ENCODE assay signal across 35 cellular contexts in genomic region chr9:129101279-129101678, GRCh38.
"Had no signal": no experiment of that assay in that cellular context is flagged by ENCODE, and none has a peak within 500 bp of the region (broad histone marks: within the 10 kb centered on the region; RNA-seq: fewer than 3 reads in every experiment).

No MANE protein-coding gene starts in this region.

- H3K27ac Mint-ChIP-seq: activated B cell treated with CpG ODN at 0.5 μM for 24 hours; activated CD4-positive, alpha-beta memory T cell treated with anti-CD3 and anti-CD28 coated beads for 36 hours; activated CD4-positive, alpha-beta T cell treated with anti-CD3 and anti-CD28 coated beads, Interleukin-2, amount 10 ng/mL, durations not matched to agents 24 days and 14 days; activated CD8-positive, alpha-beta T cell treated with anti-CD3 and anti-CD28 coated beads for 36 hours; activated naive CD4-positive, alpha-beta T cell treated with anti-CD3 and anti-CD28 coated beads for 36 hours; activated naive CD4-positive, alpha-beta T cell treated with anti-CD3 and anti-CD28 coated beads, Interleukin-2, amount 50 U/mL, for 72 hours; activated naive CD8-positive, alpha-beta T cell treated with anti-CD3 and anti-CD28 coated beads for 36 hours; activated T-cell treated with anti-CD3 and anti-CD28 coated beads, Interleukin-2, amount 50 U/mL, for 72 hours; activated T-helper 1 cell treated with anti-CD3 and anti-CD28 coated beads, Interleukin-12 subunit alpha, Interleukin-12 subunit beta, Interleukin-2, Interleukin-4 antibody, amounts not matched to agents 30 ng/mL and 10 ng/mL and 1 ng/mL, durations not matched to agents 14 hours and 24 hours and 36 hours; activated T-helper 17 cell treated with anti-CD3 and anti-CD28 coated beads, Interleukin-2, amount 50 U/mL, for 72 hours; T-helper 1 cell treated with Interleukin-12 subunit alpha and Interleukin-12 subunit beta and Interleukin-4 antibody, amounts not matched to agents 30 μg/mL and 1 μg/mL, for 36 hours; T-helper 2 cell treated with Interferon-gamma antibody and Interleukin-4, amounts not matched to agents 5 μg/mL and 100 μg/mL, for 36 hours had no signal

- DNase-seq: activated B cell treated with CpG ODN at 0.5 μM for 24 hours; activated CD4-positive, alpha-beta memory T cell treated with anti-CD3 and anti-CD28 coated beads for 36 hours; activated CD4-positive, alpha-beta T cell treated with anti-CD3 and anti-CD28 coated beads for 4 hours; activated CD4-positive, alpha-beta T cell treated with anti-CD3 and anti-CD28 coated beads, Interleukin-2, amount 10 ng/mL, durations not matched to agents 24 days and 14 days; activated CD4-positive, alpha-beta T cell treated with anti-CD3 and anti-CD28 coated beads, Interleukin-2, amount 50 U/mL, for 1 hour; activated CD4-positive, alpha-beta T cell treated with anti-CD3 and anti-CD28 coated beads, Interleukin-2, amount 50 U/mL, for 4 hours; activated CD4-positive, CD25-positive, alpha-beta regulatory T cell treated with anti-CD3 and anti-CD28 coated beads, Interleukin-2, amount 50 U/mL, for 72 hours; activated CD8-positive, alpha-beta memory T cell treated with anti-CD3 and anti-CD28 coated beads, Interleukin-2, amount 50 U/mL, for 4 hours; activated CD8-positive, alpha-beta T cell treated with anti-CD3 and anti-CD28 coated beads for 36 hours; activated effector memory CD4-positive, alpha-beta T cell treated with anti-CD3 and anti-CD28 coated beads, Interleukin-2, amount 50 U/mL, for 16 hours; activated gamma-delta T cell treated with Interleukin-2 at 50 U/mL for 16 hours; activated naive CD4-positive, alpha-beta T cell; activated naive CD4-positive, alpha-beta T cell treated with anti-CD3 and anti-CD28 coated beads for 36 hours; activated naive CD4-positive, alpha-beta T cell treated with anti-CD3 and anti-CD28 coated beads, Interleukin-2, amount 50 U/mL, for 16 hours; activated naive CD8-positive, alpha-beta T cell treated with anti-CD3 and anti-CD28 coated beads for 36 hours; activated T-cell treated with anti-CD3 and anti-CD28 coated beads for 4 hours; activated T-cell treated with anti-CD3 and anti-CD28 coated beads, Interleukin-2, amount 50 U/mL, for 1 hour; activated T-cell treated with anti-CD3 and anti-CD28 coated beads, Interleukin-2, amount 50 U/mL, for 4 hours; activated T-cell treated with anti-CD3 and anti-CD28 coated beads, Interleukin-2, amount 50 U/mL, for 72 hours; adrenal gland; amniotic stem cell; aorta; central memory CD4-positive, alpha-beta T cell; T-helper 1 cell; T-helper 2 cell; T-helper 9 cell had no signal

- H3K4me3 Mint-ChIP-seq: activated B cell treated with CpG ODN at 0.5 μM for 24 hours; activated CD4-positive, alpha-beta memory T cell treated with anti-CD3 and anti-CD28 coated beads for 36 hours; activated CD4-positive, alpha-beta T cell treated with anti-CD3 and anti-CD28 coated beads, Interleukin-2, amount 10 ng/mL, durations not matched to agents 24 days and 14 days; activated CD8-positive, alpha-beta T cell treated with anti-CD3 and anti-CD28 coated beads for 36 hours; activated naive CD4-positive, alpha-beta T cell treated with anti-CD3 and anti-CD28 coated beads for 36 hours; activated naive CD8-positive, alpha-beta T cell treated with anti-CD3 and anti-CD28 coated beads for 36 hours; activated T-cell treated with anti-CD3 and anti-CD28 coated beads, Interleukin-2, amount 50 U/mL, for 4 hours; activated T-cell treated with anti-CD3 and anti-CD28 coated beads, Interleukin-2, amount 50 U/mL, for 72 hours; activated T-helper 1 cell treated with anti-CD3 and anti-CD28 coated beads, Interleukin-12 subunit alpha, Interleukin-12 subunit beta, Interleukin-2, Interleukin-4 antibody, amounts not matched to agents 30 ng/mL and 10 ng/mL and 1 ng/mL, durations not matched to agents 14 hours and 24 hours and 36 hours; activated T-helper 17 cell treated with anti-CD3 and anti-CD28 coated beads, Interleukin-2, amount 50 U/mL, for 72 hours; brain; T-helper 1 cell treated with Interleukin-12 subunit alpha and Interleukin-12 subunit beta and Interleukin-4 antibody, amounts not matched to agents 30 μg/mL and 1 μg/mL, for 36 hours; T-helper 2 cell treated with Interferon-gamma antibody and Interleukin-4, amounts not matched to agents 5 μg/mL and 100 μg/mL, for 36 hours had no signal

- ATAC-seq: activated CD8-positive, alpha-beta T cell treated with anti-CD3 and anti-CD28 coated beads for 36 hours; activated naive CD4-positive, alpha-beta T cell treated with anti-CD3 and anti-CD28 coated beads, Interleukin-2, amount 50 U/mL, for 72 hours; activated T-cell treated with anti-CD3 and anti-CD28 coated beads, Interleukin-2, amount 50 U/mL, for 4 hours; activated T-cell treated with anti-CD3 and anti-CD28 coated beads, Interleukin-2, amount 50 U/mL, for 72 hours; activated T-helper 17 cell treated with anti-CD3 and anti-CD28 coated beads, Interleukin-2, amount 50 U/mL, for 72 hours had no signal

- H3K36me3 Mint-ChIP-seq: activated naive CD4-positive, alpha-beta T cell treated with anti-CD3 and anti-CD28 coated beads, Interleukin-2, amount 50 U/mL, for 72 hours; activated naive CD8-positive, alpha-beta T cell treated with anti-CD3 and anti-CD28 coated beads for 36 hours had no signal

- H3K27ac ChIP-seq: adrenal gland, VCaP had no signal

- FAIRE-seq: astrocyte, TTC549 had no signal

- H3K9me3 Mint-ChIP-seq: activated B cell treated with CpG ODN at 0.5 μM for 24 hours; activated CD4-positive, alpha-beta memory T cell treated with anti-CD3 and anti-CD28 coated beads for 36 hours; activated CD4-positive, alpha-beta T cell treated with anti-CD3 and anti-CD28 coated beads, Interleukin-2, amount 10 ng/mL, durations not matched to agents 24 days and 14 days; activated CD8-positive, alpha-beta T cell treated with anti-CD3 and anti-CD28 coated beads for 36 hours; activated naive CD4-positive, alpha-beta T cell treated with anti-CD3 and anti-CD28 coated beads for 36 hours; activated naive CD4-positive, alpha-beta T cell treated with anti-CD3 and anti-CD28 coated beads, Interleukin-2, amount 50 U/mL, for 72 hours; activated naive CD8-positive, alpha-beta T cell treated with anti-CD3 and anti-CD28 coated beads for 36 hours; activated T-cell treated with anti-CD3 and anti-CD28 coated beads, Interleukin-2, amount 50 U/mL, for 4 hours; activated T-cell treated with anti-CD3 and anti-CD28 coated beads, Interleukin-2, amount 50 U/mL, for 72 hours; activated T-helper 1 cell treated with anti-CD3 and anti-CD28 coated beads, Interleukin-12 subunit alpha, Interleukin-12 subunit beta, Interleukin-2, Interleukin-4 antibody, amounts not matched to agents 30 ng/mL and 10 ng/mL and 1 ng/mL, durations not matched to agents 14 hours and 24 hours and 36 hours; activated T-helper 17 cell treated with anti-CD3 and anti-CD28 coated beads, Interleukin-2, amount 50 U/mL, for 72 hours; brain; T-helper 1 cell treated with Interleukin-12 subunit alpha and Interleukin-12 subunit beta and Interleukin-4 antibody, amounts not matched to agents 30 μg/mL and 1 μg/mL, for 36 hours; T-helper 2 cell treated with Interferon-gamma antibody and Interleukin-4, amounts not matched to agents 5 μg/mL and 100 μg/mL, for 36 hours had no signal

- H3K4me3 ChIP-seq: adrenal gland had no signal

- H3K9me3 ChIP-seq: adrenal gland had no signal

- H3K4me1 ChIP-seq: adrenal gland had no signal

- H3K27me3 ChIP-seq: adrenal gland had no signal

- H3K27me3 Mint-ChIP-seq: activated B cell treated with CpG ODN at 0.5 μM for 24 hours; activated CD4-positive, alpha-beta memory T cell treated with anti-CD3 and anti-CD28 coated beads for 36 hours; activated CD4-positive, alpha-beta T cell treated with anti-CD3 and anti-CD28 coated beads, Interleukin-2, amount 10 ng/mL, durations not matched to agents 24 days and 14 days; activated CD8-positive, alpha-beta T cell treated with anti-CD3 and anti-CD28 coated beads for 36 hours; activated naive CD8-positive, alpha-beta T cell treated with anti-CD3 and anti-CD28 coated beads for 36 hours; activated T-helper 17 cell treated with anti-CD3 and anti-CD28 coated beads, Interleukin-2, amount 50 U/mL, for 72 hours had no signal

- H3K4me1 Mint-ChIP-seq: activated B cell treated with CpG ODN at 0.5 μM for 24 hours; activated CD4-positive, alpha-beta T cell treated with anti-CD3 and anti-CD28 coated beads, Interleukin-2, amount 10 ng/mL, durations not matched to agents 24 days and 14 days; activated naive CD8-positive, alpha-beta T cell treated with anti-CD3 and anti-CD28 coated beads for 36 hours; activated T-helper 17 cell treated with anti-CD3 and anti-CD28 coated beads, Interleukin-2, amount 50 U/mL, for 72 hours; brain had no signal
